In the genomic region with DNA sequence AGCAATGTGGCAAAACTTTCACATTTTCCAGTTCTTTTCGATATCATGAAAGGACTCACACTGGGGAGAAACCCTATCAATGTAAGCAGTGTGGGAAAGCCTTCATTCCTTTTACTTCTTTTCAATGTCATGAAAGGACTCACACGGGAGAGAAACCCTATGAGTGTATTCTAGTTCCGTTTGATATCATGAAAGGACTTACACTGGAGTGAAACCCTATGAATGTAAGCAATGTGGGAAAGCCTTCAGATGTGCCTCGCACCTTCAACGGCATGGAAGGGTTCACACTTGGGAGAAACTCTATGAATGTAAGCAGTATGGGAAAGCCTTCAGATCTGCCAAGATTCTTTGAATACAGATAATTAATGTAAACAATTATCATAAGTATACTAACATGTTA, we compare ENCODE assay signal across 20 cellular contexts.
"Had no signal": no experiment of that assay in that cellular context is flagged by ENCODE, and none has a peak within 500 bp of the region (broad histone marks: within the 10 kb centered on the region; RNA-seq: fewer than 3 reads in every experiment).

No MANE protein-coding gene starts in this region.

- H3K4me3 Mint-ChIP-seq: activated naive CD4-positive, alpha-beta T cell treated with anti-CD3 and anti-CD28 coated beads, Interleukin-2, amount 10 ng/mL, durations not matched to agents 7 days and 5 days; immature natural killer cell; natural killer cell; stimulated activated naive CD8-positive, alpha-beta T cell treated with anti-CD3 and anti-CD28 coated beads, Interleukin-15, amount 100 ng/mL, for 72 hours had no signal

- H3K27me3 Mint-ChIP-seq: activated naive CD4-positive, alpha-beta T cell treated with anti-CD3 and anti-CD28 coated beads, Interleukin-2, amount 10 ng/mL, durations not matched to agents 7 days and 5 days; stimulated activated naive CD8-positive, alpha-beta T cell treated with anti-CD3 and anti-CD28 coated beads, Interleukin-15, amount 100 ng/mL, for 72 hours; T-cell had no signal

- H3K4me3 ChIP-seq: lung, prostate gland, testis, upper lobe of left lung had no signal

- H3K27me3 ChIP-seq: spleen, testis, upper lobe of left lung had no signal

- H3K4me1 ChIP-seq: prostate gland, spleen, testis, upper lobe of left lung had no signal

- DNase-seq: activated CD4-positive, CD25-positive, alpha-beta regulatory T cell treated with anti-CD3 and anti-CD28 coated beads, Interleukin-2, amount 50 U/mL, for 72 hours; activated naive CD4-positive, alpha-beta T cell treated with anti-CD3 and anti-CD28 coated beads, Interleukin-2, amount 10 ng/mL, durations not matched to agents 7 days and 5 days; activated T-cell treated with anti-CD3 and anti-CD28 coated beads for 4 hours; caudate nucleus; effector CD4-positive, alpha-beta T cell; foreskin melanocyte; immature natural killer cell; left colon; midbrain; natural killer cell; right cardiac atrium; spleen; stimulated activated naive CD8-positive, alpha-beta T cell treated with anti-CD3 and anti-CD28 coated beads, Interleukin-15, amount 100 ng/mL, for 72 hours; T-cell; T1000; testis; upper lobe of left lung had no signal

- ATAC-seq: left colon; natural killer cell; right cardiac atrium; stimulated activated naive CD8-positive, alpha-beta T cell treated with anti-CD3 and anti-CD28 coated beads, Interleukin-15, amount 100 ng/mL, for 72 hours; T-cell had no signal

- H3K27ac Mint-ChIP-seq: activated T-helper 2 cell treated with anti-CD3 and anti-CD28 coated beads, Interferon-gamma antibody, Interleukin-2, Interleukin-4, amounts not matched to agents 10 μg/mL and 5 μg/mL and 100 μg/mL, durations not matched to agents 14 hours and 24 hours and 36 hours; immature natural killer cell; T-cell had no signal

- H3K4me1 Mint-ChIP-seq: activated naive CD4-positive, alpha-beta T cell treated with anti-CD3 and anti-CD28 coated beads, Interleukin-2, amount 10 ng/mL, durations not matched to agents 7 days and 5 days; stimulated activated naive CD8-positive, alpha-beta T cell treated with anti-CD3 and anti-CD28 coated beads, Interleukin-15, amount 100 ng/mL, for 72 hours; T-cell had no signal

- H3K27ac ChIP-seq: prostate gland, spleen, testis, upper lobe of left lung had no signal
